ENCODE assay signal across 18 cellular contexts in the genomic region with DNA sequence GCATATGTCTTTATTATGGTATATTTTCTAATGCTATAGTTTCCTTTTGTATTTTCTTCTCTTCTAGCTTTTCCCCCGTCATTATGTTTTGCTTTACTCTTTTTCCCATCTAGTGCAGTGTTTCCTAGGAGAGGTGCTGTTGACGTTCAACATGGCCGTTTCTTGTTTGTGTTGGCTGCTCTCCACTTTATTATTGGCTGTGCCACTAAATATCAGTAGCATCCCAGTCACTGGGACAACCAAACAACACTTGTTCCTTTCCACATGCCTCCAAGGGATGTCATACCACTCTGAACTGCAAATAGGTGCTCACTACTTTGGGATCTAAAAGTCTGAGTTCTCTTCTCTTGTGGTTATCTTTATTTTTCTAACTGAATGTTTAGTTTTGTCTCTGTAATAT. TPM values are rescaled to one million over a fixed set of nuclear protein-coding genes. Genes with fewer than 3 reads are reported as not detected.
DNase-seq lines count a peak whose midpoint lies in the region; TF ChIP-seq lines count a peak whose summit lies in the region.
"Had no signal": no experiment of that assay in that cellular context is flagged by ENCODE, and none has a peak within 500 bp of the region (broad histone marks: within the 10 kb centered on the region; RNA-seq: fewer than 3 reads in every experiment).

No MANE protein-coding gene starts in this region.

- no peaks in the 10 kb centered on the region for H3K36me3 ChIP-seq in smooth muscle cell (ENCODE audit: low read depth)
- H3K36me3 ChIP-seq: BE2C had no signal

- no peaks in the 10 kb centered on the region for H4K20me1 ChIP-seq in smooth muscle cell (ENCODE audit: low read depth)

- H3K9ac ChIP-seq in smooth muscle cell (ENCODE audit: low read depth): no peak overlapping the region

- no peaks in the 10 kb centered on the region for H3K79me2 ChIP-seq in smooth muscle cell (ENCODE audit: low read depth)

- H3K27me3 ChIP-seq in smooth muscle cell (ENCODE audit: low read depth): no peaks in the 10 kb centered on the region
- H3K27me3 ChIP-seq: BE2C had no signal

- peak overlapping the region; percentile 55 for H3K4me2 ChIP-seq in smooth muscle cell
- H3K4me2 ChIP-seq: GM23338 had no signal

- H3K9me3 ChIP-seq in smooth muscle cell (replicated peaks; ENCODE audit: low read depth): no peaks in the 10 kb centered on the region
- H3K9me3 ChIP-seq: BE2C, Caco-2 had no signal

- TF ChIP-seq CTCF in smooth muscle cell (IDR thresholded peaks at IDR 0.05; ENCODE audit: borderline replicate concordance, insufficient read depth, poor library complexity, severe bottlenecking): no peak

- H3K4me3 ChIP-seq in smooth muscle cell: no peak overlapping the region
- H3K4me3 ChIP-seq: GM23338 had no signal

- no peak overlapping the region for H2AFZ ChIP-seq in smooth muscle cell (ENCODE audit: low read depth)
- H2AFZ ChIP-seq: GM23338 had no signal

- peak; percentile 1 for DNase-seq in NCI-H748 (lab: John Stamatoyannopoulos, UW; ENCODE audit: unreplicated experiment)
- no peak for DNase-seq in NCI-H748 treated with DMSO at 0.1 percent for 48 hours (lab: John Stamatoyannopoulos, UW)
- peak; percentile 8 for DNase-seq in M059J (ENCODE audit: low read depth)
- DNase-seq in astrocyte of the hippocampus (ENCODE audit: low read depth, low spot score): peak; percentile 11
- DNase-seq in smooth muscle cell (lab: John Stamatoyannopoulos, UW; ENCODE audit: unreplicated experiment): no peak
- no peak for DNase-seq in HK-2 (ENCODE audit: unreplicated experiment)
- no peak for DNase-seq in T-helper 9 cell
- DNase-seq: ACHN; BE2C; C1 segment of cervical spinal cord; Caco-2; CD4-positive, CD25-positive, alpha-beta regulatory T cell; CD8-positive, alpha-beta memory T cell; DMS79 treated with DMSO at 0.1 percent for 48 hours; GF-D8; HFFc6 had no signal

- H3K4me1 ChIP-seq in smooth muscle cell (ENCODE audit: low read depth): no peaks in the 10 kb centered on the region
- H3K4me1 ChIP-seq: BE2C, Caco-2 had no signal

- WGBS in smooth muscle cell (ENCODE audit: low lambda C conversion rate): 92% methylated on average over 3 of the region's 3 CpGs

- H3F3A ChIP-seq in smooth muscle cell (ENCODE audit: low read depth): no peaks in the 10 kb centered on the region

- peak overlapping the region; percentile 79 for H3K27ac ChIP-seq in smooth muscle cell (ENCODE audit: low read depth)

RNA-seq across cellular contexts. Expression of gene GBA3, which starts 26.5 kb away (rescaled TPM):
- not detected in 2 replicates for total RNA-seq in M059J (2014; rRNA removed; shearing (Covaris generic))
- total RNA-seq in smooth muscle cell: not detected in 2 replicates
- polyA plus RNA-seq in smooth muscle cell: not detected in 2 replicates
- total RNA-seq: CD4-positive, CD25-positive, alpha-beta regulatory T cell; CD8-positive, alpha-beta memory T cell; GM23338; HFFc6 had no signal
- polyA plus RNA-seq: CD4-positive, CD25-positive, alpha-beta regulatory T cell; CD8-positive, alpha-beta memory T cell; GM23338; IgD-negative memory B cell had no signal

Comparison
In these comparisons a context has a peak if more than half of its experiments do, and no peak if none do; other contexts are left out.
1. DNase-seq: peak in NCI-H748 (single experiment), M059J (single experiment) and astrocyte of the hippocampus (single experiment); none in NCI-H748 treated with DMSO at 0.1 percent for 48 hours (single experiment), smooth muscle cell (single experiment), HK-2 (single experiment) and T-helper 9 cell (single experiment).